Comparison of ENCODE assay signal across 1 cellular context in the genomic region with DNA sequence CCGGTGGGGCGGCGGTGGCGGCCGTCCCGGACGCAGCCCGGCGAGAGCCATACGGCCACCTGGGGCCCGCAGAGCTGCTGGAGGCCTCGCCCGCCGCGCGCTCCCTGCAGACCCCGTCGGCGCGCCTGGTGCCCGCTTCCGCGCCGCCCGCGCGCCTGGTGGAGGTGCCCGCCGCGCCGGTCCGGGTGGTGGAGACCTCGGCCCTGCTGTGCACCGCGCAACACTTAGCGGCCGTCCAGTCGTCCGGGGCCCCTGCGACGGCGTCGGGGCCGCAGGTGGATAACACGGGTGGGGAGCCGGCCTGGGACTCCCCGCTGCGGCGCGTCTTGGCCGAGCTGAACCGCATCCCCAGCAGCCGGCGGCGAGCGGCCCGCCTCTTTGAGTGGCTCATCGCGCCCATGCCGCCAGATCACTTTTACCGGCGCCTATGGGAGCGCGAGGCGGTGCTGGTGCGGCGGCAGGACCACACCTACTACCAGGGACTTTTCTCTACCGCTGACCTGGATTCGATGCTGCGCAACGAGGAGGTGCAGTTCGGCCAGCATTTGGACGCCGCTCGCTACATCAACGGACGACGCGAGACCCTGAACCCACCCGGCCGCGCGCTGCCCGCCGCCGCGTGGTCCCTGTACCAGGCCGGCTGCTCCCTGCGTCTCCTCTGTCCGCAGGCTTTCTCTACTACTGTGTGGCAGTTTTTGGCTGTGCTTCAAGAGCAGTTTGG.
A peak's percentile ranks its signal among the peaks of the same experiment; 100 is the strongest.
TF ChIP-seq lines count a peak whose summit lies in the region.

No MANE protein-coding gene starts in this region.

TF ChIP-seq in K562, 482 proteins besides CTCF, POLR2A, EP300 and RAD21 (continued from another document and continues in another):
- TF ChIP-seq, protein P1, sequence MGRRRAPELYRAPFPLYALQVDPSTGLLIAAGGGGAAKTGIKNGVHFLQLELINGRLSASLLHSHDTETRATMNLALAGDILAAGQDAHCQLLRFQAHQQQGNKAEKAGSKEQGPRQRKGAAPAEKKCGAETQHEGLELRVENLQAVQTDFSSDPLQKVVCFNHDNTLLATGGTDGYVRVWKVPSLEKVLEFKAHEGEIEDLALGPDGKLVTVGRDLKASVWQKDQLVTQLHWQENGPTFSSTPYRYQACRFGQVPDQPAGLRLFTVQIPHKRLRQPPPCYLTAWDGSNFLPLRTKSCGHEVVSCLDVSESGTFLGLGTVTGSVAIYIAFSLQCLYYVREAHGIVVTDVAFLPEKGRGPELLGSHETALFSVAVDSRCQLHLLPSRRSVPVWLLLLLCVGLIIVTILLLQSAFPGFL (CRISPR knock-in tag; IDR thresholded peaks at IDR 0.05): no peak
- TF ChIP-seq SOX6 (IDR thresholded peaks at IDR 0.05) (no peak), ETV1 (tag; conservative IDR thresholded peaks at IDR 0.05; ENCODE audit: low read depth) (no peak), NR2F6 (CRISPR knock-in tag; IDR thresholded peaks at IDR 0.05) (no peak), ZNF217 (CRISPR knock-in tag; IDR thresholded peaks at IDR 0.05) (no peak), FOXM1 (IDR thresholded peaks at IDR 0.05; ENCODE audit: low read depth) (no peak), FOXM1 (CRISPR knock-in tag; IDR thresholded peaks at IDR 0.05; ENCODE audit: low read depth) (0 out of 2 replicates have a peak, but pooled peaks have one; percentile 11), ZNF282 (CRISPR knock-in tag; IDR thresholded peaks at IDR 0.05) (0 out of 2 replicates have a peak, but pooled peaks have one; percentile 62), CHD4 (IDR thresholded peaks at IDR 0.05; ENCODE audit: insufficient read depth, insufficient replicate concordance, low read depth, low read length, poor library complexity, severe bottlenecking) (no peak), MBD2 (IDR thresholded peaks at IDR 0.05; ENCODE audit: borderline replicate concordance, low read depth) (no peak), COPS2 (conservative IDR thresholded peaks at IDR 0.05) (no peak), PHF8 (IDR thresholded peaks at IDR 0.05; ENCODE audit: borderline replicate concordance, low read length) (no peak), STAT5B (CRISPR knock-in tag; IDR thresholded peaks at IDR 0.05) (no peak), KAT8 (IDR thresholded peaks at IDR 0.05; ENCODE audit: low read depth) (no peak), YBX1 (IDR thresholded peaks at IDR 0.05) (no peak), ZNF436 (CRISPR knock-in tag; IDR thresholded peaks at IDR 0.05) (no peak), KDM2B (CRISPR knock-in tag; IDR thresholded peaks at IDR 0.05) (0 out of 2 replicates have a peak, but pooled peaks have one; percentile 43), SRSF9 (IDR thresholded peaks at IDR 0.05; ENCODE audit: borderline replicate concordance, low read depth, low read length) (no peak), ZNF444 (CRISPR knock-in tag; IDR thresholded peaks at IDR 0.05) (no peak), GABPB2 (CRISPR knock-in tag; conservative IDR thresholded peaks at IDR 0.05) (no peak), XRCC3 (IDR thresholded peaks at IDR 0.05) (no peak), ETV6 (IDR thresholded peaks at IDR 0.05; ENCODE audit: borderline replicate concordance in 1 of 2, low read depth in 2 of 2, low read length in 1 of 2) (no peak), ETV6 (CRISPR knock-in tag; IDR thresholded peaks at IDR 0.05; ENCODE audit: borderline replicate concordance) (no peak)
- TF ChIP-seq, protein P2, sequence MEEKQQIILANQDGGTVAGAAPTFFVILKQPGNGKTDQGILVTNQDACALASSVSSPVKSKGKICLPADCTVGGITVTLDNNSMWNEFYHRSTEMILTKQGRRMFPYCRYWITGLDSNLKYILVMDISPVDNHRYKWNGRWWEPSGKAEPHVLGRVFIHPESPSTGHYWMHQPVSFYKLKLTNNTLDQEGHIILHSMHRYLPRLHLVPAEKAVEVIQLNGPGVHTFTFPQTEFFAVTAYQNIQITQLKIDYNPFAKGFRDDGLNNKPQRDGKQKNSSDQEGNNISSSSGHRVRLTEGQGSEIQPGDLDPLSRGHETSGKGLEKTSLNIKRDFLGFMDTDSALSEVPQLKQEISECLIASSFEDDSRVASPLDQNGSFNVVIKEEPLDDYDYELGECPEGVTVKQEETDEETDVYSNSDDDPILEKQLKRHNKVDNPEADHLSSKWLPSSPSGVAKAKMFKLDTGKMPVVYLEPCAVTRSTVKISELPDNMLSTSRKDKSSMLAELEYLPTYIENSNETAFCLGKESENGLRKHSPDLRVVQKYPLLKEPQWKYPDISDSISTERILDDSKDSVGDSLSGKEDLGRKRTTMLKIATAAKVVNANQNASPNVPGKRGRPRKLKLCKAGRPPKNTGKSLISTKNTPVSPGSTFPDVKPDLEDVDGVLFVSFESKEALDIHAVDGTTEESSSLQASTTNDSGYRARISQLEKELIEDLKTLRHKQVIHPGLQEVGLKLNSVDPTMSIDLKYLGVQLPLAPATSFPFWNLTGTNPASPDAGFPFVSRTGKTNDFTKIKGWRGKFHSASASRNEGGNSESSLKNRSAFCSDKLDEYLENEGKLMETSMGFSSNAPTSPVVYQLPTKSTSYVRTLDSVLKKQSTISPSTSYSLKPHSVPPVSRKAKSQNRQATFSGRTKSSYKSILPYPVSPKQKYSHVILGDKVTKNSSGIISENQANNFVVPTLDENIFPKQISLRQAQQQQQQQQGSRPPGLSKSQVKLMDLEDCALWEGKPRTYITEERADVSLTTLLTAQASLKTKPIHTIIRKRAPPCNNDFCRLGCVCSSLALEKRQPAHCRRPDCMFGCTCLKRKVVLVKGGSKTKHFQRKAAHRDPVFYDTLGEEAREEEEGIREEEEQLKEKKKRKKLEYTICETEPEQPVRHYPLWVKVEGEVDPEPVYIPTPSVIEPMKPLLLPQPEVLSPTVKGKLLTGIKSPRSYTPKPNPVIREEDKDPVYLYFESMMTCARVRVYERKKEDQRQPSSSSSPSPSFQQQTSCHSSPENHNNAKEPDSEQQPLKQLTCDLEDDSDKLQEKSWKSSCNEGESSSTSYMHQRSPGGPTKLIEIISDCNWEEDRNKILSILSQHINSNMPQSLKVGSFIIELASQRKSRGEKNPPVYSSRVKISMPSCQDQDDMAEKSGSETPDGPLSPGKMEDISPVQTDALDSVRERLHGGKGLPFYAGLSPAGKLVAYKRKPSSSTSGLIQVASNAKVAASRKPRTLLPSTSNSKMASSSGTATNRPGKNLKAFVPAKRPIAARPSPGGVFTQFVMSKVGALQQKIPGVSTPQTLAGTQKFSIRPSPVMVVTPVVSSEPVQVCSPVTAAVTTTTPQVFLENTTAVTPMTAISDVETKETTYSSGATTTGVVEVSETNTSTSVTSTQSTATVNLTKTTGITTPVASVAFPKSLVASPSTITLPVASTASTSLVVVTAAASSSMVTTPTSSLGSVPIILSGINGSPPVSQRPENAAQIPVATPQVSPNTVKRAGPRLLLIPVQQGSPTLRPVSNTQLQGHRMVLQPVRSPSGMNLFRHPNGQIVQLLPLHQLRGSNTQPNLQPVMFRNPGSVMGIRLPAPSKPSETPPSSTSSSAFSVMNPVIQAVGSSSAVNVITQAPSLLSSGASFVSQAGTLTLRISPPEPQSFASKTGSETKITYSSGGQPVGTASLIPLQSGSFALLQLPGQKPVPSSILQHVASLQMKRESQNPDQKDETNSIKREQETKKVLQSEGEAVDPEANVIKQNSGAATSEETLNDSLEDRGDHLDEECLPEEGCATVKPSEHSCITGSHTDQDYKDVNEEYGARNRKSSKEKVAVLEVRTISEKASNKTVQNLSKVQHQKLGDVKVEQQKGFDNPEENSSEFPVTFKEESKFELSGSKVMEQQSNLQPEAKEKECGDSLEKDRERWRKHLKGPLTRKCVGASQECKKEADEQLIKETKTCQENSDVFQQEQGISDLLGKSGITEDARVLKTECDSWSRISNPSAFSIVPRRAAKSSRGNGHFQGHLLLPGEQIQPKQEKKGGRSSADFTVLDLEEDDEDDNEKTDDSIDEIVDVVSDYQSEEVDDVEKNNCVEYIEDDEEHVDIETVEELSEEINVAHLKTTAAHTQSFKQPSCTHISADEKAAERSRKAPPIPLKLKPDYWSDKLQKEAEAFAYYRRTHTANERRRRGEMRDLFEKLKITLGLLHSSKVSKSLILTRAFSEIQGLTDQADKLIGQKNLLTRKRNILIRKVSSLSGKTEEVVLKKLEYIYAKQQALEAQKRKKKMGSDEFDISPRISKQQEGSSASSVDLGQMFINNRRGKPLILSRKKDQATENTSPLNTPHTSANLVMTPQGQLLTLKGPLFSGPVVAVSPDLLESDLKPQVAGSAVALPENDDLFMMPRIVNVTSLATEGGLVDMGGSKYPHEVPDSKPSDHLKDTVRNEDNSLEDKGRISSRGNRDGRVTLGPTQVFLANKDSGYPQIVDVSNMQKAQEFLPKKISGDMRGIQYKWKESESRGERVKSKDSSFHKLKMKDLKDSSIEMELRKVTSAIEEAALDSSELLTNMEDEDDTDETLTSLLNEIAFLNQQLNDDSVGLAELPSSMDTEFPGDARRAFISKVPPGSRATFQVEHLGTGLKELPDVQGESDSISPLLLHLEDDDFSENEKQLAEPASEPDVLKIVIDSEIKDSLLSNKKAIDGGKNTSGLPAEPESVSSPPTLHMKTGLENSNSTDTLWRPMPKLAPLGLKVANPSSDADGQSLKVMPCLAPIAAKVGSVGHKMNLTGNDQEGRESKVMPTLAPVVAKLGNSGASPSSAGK (IDR thresholded peaks at IDR 0.05): peak; percentile 64
- TF ChIP-seq, protein P3, sequence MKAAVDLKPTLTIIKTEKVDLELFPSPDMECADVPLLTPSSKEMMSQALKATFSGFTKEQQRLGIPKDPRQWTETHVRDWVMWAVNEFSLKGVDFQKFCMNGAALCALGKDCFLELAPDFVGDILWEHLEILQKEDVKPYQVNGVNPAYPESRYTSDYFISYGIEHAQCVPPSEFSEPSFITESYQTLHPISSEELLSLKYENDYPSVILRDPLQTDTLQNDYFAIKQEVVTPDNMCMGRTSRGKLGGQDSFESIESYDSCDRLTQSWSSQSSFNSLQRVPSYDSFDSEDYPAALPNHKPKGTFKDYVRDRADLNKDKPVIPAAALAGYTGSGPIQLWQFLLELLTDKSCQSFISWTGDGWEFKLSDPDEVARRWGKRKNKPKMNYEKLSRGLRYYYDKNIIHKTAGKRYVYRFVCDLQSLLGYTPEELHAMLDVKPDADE (conservative IDR thresholded peaks at IDR 0.05; ENCODE audit: control insufficient read depth, low read depth, low read length): 0 out of 2 replicates have a peak, but pooled peaks have one; percentile 27
- TF ChIP-seq, protein P4, sequence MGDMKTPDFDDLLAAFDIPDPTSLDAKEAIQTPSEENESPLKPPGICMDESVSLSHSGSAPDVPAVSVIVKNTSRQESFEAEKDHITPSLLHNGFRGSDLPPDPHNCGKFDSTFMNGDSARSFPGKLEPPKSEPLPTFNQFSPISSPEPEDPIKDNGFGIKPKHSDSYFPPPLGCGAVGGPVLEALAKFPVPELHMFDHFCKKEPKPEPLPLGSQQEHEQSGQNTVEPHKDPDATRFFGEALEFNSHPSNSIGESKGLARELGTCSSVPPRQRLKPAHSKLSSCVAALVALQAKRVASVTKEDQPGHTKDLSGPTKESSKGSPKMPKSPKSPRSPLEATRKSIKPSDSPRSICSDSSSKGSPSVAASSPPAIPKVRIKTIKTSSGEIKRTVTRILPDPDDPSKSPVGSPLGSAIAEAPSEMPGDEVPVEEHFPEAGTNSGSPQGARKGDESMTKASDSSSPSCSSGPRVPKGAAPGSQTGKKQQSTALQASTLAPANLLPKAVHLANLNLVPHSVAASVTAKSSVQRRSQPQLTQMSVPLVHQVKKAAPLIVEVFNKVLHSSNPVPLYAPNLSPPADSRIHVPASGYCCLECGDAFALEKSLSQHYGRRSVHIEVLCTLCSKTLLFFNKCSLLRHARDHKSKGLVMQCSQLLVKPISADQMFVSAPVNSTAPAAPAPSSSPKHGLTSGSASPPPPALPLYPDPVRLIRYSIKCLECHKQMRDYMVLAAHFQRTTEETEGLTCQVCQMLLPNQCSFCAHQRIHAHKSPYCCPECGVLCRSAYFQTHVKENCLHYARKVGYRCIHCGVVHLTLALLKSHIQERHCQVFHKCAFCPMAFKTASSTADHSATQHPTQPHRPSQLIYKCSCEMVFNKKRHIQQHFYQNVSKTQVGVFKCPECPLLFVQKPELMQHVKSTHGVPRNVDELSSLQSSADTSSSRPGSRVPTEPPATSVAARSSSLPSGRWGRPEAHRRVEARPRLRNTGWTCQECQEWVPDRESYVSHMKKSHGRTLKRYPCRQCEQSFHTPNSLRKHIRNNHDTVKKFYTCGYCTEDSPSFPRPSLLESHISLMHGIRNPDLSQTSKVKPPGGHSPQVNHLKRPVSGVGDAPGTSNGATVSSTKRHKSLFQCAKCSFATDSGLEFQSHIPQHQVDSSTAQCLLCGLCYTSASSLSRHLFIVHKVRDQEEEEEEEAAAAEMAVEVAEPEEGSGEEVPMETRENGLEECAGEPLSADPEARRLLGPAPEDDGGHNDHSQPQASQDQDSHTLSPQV (IDR thresholded peaks at IDR 0.05): 0 out of 2 replicates have a peak, but pooled peaks have one; percentile 8
- TF ChIP-seq, protein P5, sequence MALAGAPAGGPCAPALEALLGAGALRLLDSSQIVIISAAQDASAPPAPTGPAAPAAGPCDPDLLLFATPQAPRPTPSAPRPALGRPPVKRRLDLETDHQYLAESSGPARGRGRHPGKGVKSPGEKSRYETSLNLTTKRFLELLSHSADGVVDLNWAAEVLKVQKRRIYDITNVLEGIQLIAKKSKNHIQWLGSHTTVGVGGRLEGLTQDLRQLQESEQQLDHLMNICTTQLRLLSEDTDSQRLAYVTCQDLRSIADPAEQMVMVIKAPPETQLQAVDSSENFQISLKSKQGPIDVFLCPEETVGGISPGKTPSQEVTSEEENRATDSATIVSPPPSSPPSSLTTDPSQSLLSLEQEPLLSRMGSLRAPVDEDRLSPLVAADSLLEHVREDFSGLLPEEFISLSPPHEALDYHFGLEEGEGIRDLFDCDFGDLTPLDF (CRISPR knock-in tag; IDR thresholded peaks at IDR 0.05): no peak
- TF ChIP-seq, protein P6, sequence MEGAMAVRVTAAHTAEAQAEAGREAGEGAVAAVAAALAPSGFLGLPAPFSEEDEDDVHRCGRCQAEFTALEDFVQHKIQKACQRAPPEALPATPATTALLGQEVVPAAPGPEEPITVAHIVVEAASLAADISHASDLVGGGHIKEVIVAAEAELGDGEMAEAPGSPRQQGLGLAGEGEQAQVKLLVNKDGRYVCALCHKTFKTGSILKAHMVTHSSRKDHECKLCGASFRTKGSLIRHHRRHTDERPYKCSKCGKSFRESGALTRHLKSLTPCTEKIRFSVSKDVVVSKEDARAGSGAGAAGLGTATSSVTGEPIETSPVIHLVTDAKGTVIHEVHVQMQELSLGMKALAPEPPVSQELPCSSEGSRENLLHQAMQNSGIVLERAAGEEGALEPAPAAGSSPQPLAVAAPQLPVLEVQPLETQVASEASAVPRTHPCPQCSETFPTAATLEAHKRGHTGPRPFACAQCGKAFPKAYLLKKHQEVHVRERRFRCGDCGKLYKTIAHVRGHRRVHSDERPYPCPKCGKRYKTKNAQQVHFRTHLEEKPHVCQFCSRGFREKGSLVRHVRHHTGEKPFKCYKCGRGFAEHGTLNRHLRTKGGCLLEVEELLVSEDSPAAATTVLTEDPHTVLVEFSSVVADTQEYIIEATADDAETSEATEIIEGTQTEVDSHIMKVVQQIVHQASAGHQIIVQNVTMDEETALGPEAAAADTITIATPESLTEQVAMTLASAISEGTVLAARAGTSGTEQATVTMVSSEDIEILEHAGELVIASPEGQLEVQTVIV (CRISPR knock-in tag; IDR thresholded peaks at IDR 0.05; ENCODE audit: borderline replicate concordance): no peak
- TF ChIP-seq, protein P7, sequence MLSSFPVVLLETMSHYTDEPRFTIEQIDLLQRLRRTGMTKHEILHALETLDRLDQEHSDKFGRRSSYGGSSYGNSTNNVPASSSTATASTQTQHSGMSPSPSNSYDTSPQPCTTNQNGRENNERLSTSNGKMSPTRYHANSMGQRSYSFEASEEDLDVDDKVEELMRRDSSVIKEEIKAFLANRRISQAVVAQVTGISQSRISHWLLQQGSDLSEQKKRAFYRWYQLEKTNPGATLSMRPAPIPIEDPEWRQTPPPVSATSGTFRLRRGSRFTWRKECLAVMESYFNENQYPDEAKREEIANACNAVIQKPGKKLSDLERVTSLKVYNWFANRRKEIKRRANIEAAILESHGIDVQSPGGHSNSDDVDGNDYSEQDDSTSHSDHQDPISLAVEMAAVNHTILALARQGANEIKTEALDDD (IDR thresholded peaks at IDR 0.05): no peak
